ENCODE assay signal across 19 cellular contexts in the genomic region with DNA sequence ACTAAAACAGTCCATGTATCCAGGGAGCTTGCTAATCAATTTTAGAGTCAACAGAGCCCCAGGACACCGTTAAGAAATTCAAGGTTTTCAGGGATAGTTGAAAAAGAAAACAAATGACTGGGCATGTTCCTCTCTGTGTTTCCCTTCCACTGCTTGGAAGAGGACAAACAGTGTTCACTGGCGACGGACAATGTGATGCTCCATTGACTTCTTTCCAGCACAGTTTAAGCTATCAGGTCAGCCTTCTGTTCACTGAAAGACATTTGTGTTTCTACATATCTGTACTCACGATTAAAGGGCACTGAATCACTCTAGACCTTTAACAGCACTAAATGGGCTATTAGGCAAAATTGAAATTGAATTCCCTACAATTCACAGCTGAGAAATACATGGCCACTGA.
"Had no signal": no experiment of that assay in that cellular context is flagged by ENCODE, and none has a peak within 500 bp of the region (broad histone marks: within the 10 kb centered on the region; RNA-seq: fewer than 3 reads in every experiment).

No MANE protein-coding gene starts in this region.

- H3K4me3 Mint-ChIP-seq: activated T-helper 1 cell treated with anti-CD3 and anti-CD28 coated beads, Interleukin-12 subunit alpha, Interleukin-12 subunit beta, Interleukin-2, Interleukin-4 antibody, amounts not matched to agents 30 ng/mL and 10 ng/mL and 1 ng/mL, durations not matched to agents 14 hours and 24 hours and 36 hours; effector memory CD8-positive, alpha-beta T cell; naive thymus-derived CD4-positive, alpha-beta T cell had no signal

- H3K36me3 Mint-ChIP-seq: activated naive CD4-positive, alpha-beta T cell treated with anti-CD3 and anti-CD28 coated beads, Interleukin-2, amount 50 U/mL, for 72 hours had no signal

- FAIRE-seq: kidney, pancreas had no signal

- ATAC-seq: activated naive CD4-positive, alpha-beta T cell treated with anti-CD3 and anti-CD28 coated beads, Interleukin-2, amount 50 U/mL, for 72 hours; effector memory CD8-positive, alpha-beta T cell; naive thymus-derived CD4-positive, alpha-beta T cell had no signal

- H3K27me3 Mint-ChIP-seq: effector memory CD8-positive, alpha-beta T cell had no signal

- H3K4me3 ChIP-seq: adrenal gland, pancreas, transverse colon had no signal

- H3K27ac Mint-ChIP-seq: activated naive CD4-positive, alpha-beta T cell treated with anti-CD3 and anti-CD28 coated beads, Interleukin-2, amount 50 U/mL, for 72 hours; activated T-helper 1 cell treated with anti-CD3 and anti-CD28 coated beads, Interleukin-12 subunit alpha, Interleukin-12 subunit beta, Interleukin-2, Interleukin-4 antibody, amounts not matched to agents 30 ng/mL and 10 ng/mL and 1 ng/mL, durations not matched to agents 14 hours and 24 hours and 36 hours; effector memory CD8-positive, alpha-beta T cell; naive thymus-derived CD4-positive, alpha-beta T cell had no signal

- DNase-seq: activated CD4-positive, alpha-beta T cell treated with anti-CD3 and anti-CD28 coated beads, Interleukin-2, amount 50 U/mL, for 4 hours; activated gamma-delta T cell treated with Interleukin-2 at 50 U/mL for 16 hours; adrenal gland; effector memory CD8-positive, alpha-beta T cell; hypothalamus; kidney; naive thymus-derived CD4-positive, alpha-beta T cell; pancreas; stimulated activated CD4-positive, alpha-beta T cell treated with anti-CD3 and anti-CD28 coated beads, Interleukin-12 subunit alpha, Interleukin-12 subunit beta, amount 100 ng/mL, for 4 hours; stimulated activated CD4-positive, alpha-beta T cell treated with anti-CD3 and anti-CD28 coated beads, Interleukin-1b, Interleukin-23, amount 100 ng/mL, for 48 hours; stimulated activated CD8-positive, alpha-beta memory T cell treated with anti-CD3 and anti-CD28 coated beads, Interleukin-4, amount 100 ng/mL, for 48 hours; stimulated activated naive CD4-positive, alpha-beta T cell treated with Interleukin-2 at 50 U/mL for 16 hours; substantia nigra; SW 1271; T-helper 2 cell; transverse colon; WERI-Rb-1 had no signal

- H3K9me3 Mint-ChIP-seq: activated naive CD4-positive, alpha-beta T cell treated with anti-CD3 and anti-CD28 coated beads, Interleukin-2, amount 50 U/mL, for 72 hours; effector memory CD8-positive, alpha-beta T cell had no signal
